ENCODE assay signal across 9 cellular contexts in genomic region chr11:20131744-20132666, GRCh38. TPM values are rescaled to one million over a fixed set of nuclear protein-coding genes. Genes with fewer than 3 reads are reported as not detected.
DNase-seq lines count a peak whose midpoint lies in the region; ATAC-seq and TF ChIP-seq lines count a peak whose summit lies in the region.
"Had no signal": no experiment of that assay in that cellular context is flagged by ENCODE, and none has a peak within 500 bp of the region (broad histone marks: within the 10 kb centered on the region; RNA-seq: fewer than 3 reads in every experiment).

No MANE protein-coding gene starts in this region.

- H3K9me3 ChIP-seq in PC-3 (ENCODE audit: low read length): no peaks in the 10 kb centered on the region
- no peaks in the 10 kb centered on the region for H3K9me3 ChIP-seq in heart right ventricle

- no peaks in the 10 kb centered on the region for H3K27me3 ChIP-seq in PC-3 (ENCODE audit: low read length)
- peaks cover 0 to 28% (median 5%) of the 10 kb centered on the region in 7 donors for H3K27me3 ChIP-seq in heart right ventricle

- H3K79me2 ChIP-seq in PC-3 (ENCODE audit: low read length): no peaks in the 10 kb centered on the region

- H3K4me1 ChIP-seq in PC-3 (ENCODE audit: insufficient read depth, low read length): peaks cover 11% of the 10 kb centered on the region
- H3K4me1 ChIP-seq in heart right ventricle: peaks cover 0 to 10% (median 7%) of the 10 kb centered on the region in 9 donors

- 16 to 19% methylated on average over 54 of the region's 54 CpGs for WGBS in heart right ventricle, 2 donors

- peak overlapping the region; percentile 54 for H3K9ac ChIP-seq in PC-3 (ENCODE audit: low read length)

- H3K4me3 Mint-ChIP-seq in activated naive CD8-positive, alpha-beta T cell treated with anti-CD3 and anti-CD28 coated beads for 36 hours: peak overlapping the region; percentile 65

- no peaks in the 10 kb centered on the region for H3K36me3 ChIP-seq in PC-3 (ENCODE audit: low read depth, low read length)
- no peaks in the 10 kb centered on the region for H3K36me3 ChIP-seq in heart right ventricle

- TF ChIP-seq CTCF in PC-3 (conservative IDR thresholded peaks at IDR 0.05; ENCODE audit: low read depth, low read length) (peak; percentile 90), heart right ventricle (IDR thresholded peaks at IDR 0.05) (peak; percentile 52 to 91 (median 86))

- no peaks in the 10 kb centered on the region for H4K20me1 ChIP-seq in PC-3 (ENCODE audit: low read length)

- H3K4me2 ChIP-seq in PC-3 (ENCODE audit: low read length): peak overlapping the region; percentile 93

- DNase-seq in CD1c-positive myeloid dendritic cell (ENCODE audit: extremely low spot score) (peak; percentile 52), PC-3 (peak; percentile 72), heart right ventricle (peak; percentile 45 to 51), pons (ENCODE audit: low spot score) (peak; percentile 54)
- peak; percentile 30 for DNase-seq in activated naive CD8-positive, alpha-beta T cell treated with anti-CD3 and anti-CD28 coated beads for 36 hours
- no peak for DNase-seq in central memory CD4-positive, alpha-beta T cell

- peaks cover 10% of the 10 kb centered on the region for H3K4me1 Mint-ChIP-seq in activated naive CD8-positive, alpha-beta T cell treated with anti-CD3 and anti-CD28 coated beads for 36 hours

- intact Hi-C loops in PC-3 (cut with micrococcal nuclease): loop anchor here (1.0 to 2.0 kb wide), 2 partner anchors 181 to 193 kb away; no protein-coding TSS in a partner anchor
- intact Hi-C loops in heart right ventricle (cut with DNase I): loop anchor here in 9 of 10 donors (2.0 to 10.0 kb wide), 6 partner anchors 180 to 577 kb away; no protein-coding TSS in a partner anchor

- H3K27ac ChIP-seq in PC-3 (ENCODE audit: low read length) (no peak overlapping the region), heart right ventricle (no peak overlapping the region)

- H3K9me3 Mint-ChIP-seq in activated naive CD8-positive, alpha-beta T cell treated with anti-CD3 and anti-CD28 coated beads for 36 hours: no peaks in the 10 kb centered on the region

- no TSS peak for BruUV-seq in PC-3 (replicated peaks; lab: Mats Ljungman, UMichigan)

- no peaks in the 10 kb centered on the region for H3K36me3 Mint-ChIP-seq in activated naive CD8-positive, alpha-beta T cell treated with anti-CD3 and anti-CD28 coated beads for 36 hours

- H3K27me3 Mint-ChIP-seq in activated naive CD8-positive, alpha-beta T cell treated with anti-CD3 and anti-CD28 coated beads for 36 hours: peaks cover 40% of the 10 kb centered on the region

- H3F3A ChIP-seq in PC-3 (ENCODE audit: low read length, unreplicated experiment): no peaks in the 10 kb centered on the region

- H3K4me3 ChIP-seq in PC-3 (ENCODE audit: low read length) (peak overlapping the region; percentile 68), heart right ventricle (peak overlapping the region in 9 of 10 donors; percentile 37 to 71 (median 53))

- H2AFZ ChIP-seq in PC-3 (ENCODE audit: low read length): peak overlapping the region; percentile 95

- peak; percentile 65 for ATAC-seq in GM21723 (IDR thresholded peaks at IDR 0.05; ENCODE audit: unreplicated experiment)
- ATAC-seq in PC-3: peak; percentile 69
- peak; percentile 70 to 82 (median 74) for ATAC-seq in heart right ventricle
- no peak for ATAC-seq in HG03571 (IDR thresholded peaks at IDR 0.05; ENCODE audit: unreplicated experiment)

- no peak overlapping the region for H3K27ac Mint-ChIP-seq in activated naive CD8-positive, alpha-beta T cell treated with anti-CD3 and anti-CD28 coated beads for 36 hours

- POLR2A ChIA-PET in PC-3 (lab: Charles Lee; ENCODE audit: unreplicated experiment): interaction anchor here (0.7 kb wide), 1 partner anchor 175 kb away, joined by 9 read pairs; no protein-coding TSS in a partner anchor

- no peaks in the 10 kb centered on the region for H3K9me2 ChIP-seq in PC-3 (replicated peaks; ENCODE audit: low read length)

- CTCF ChIA-PET in PC-3 (lab: Charles Lee): interaction anchor here (0.9 to 1.4 kb wide), 3 partner anchors 178 to 223 kb away, joined by 3 to 6 read pairs (median 5); no protein-coding TSS in a partner anchor

RNA-seq across cellular contexts. Expression of gene DBX1, which starts 28.3 kb away (rescaled TPM):
- total RNA-seq in PC-3 (2014; rRNA removed) (not detected in 2 replicates), heart right ventricle (not detected)
- not detected for total RNA-seq in activated naive CD8-positive, alpha-beta T cell treated with anti-CD3 and anti-CD28 coated beads for 36 hours
- not detected for polyA plus RNA-seq in heart right ventricle
- total RNA-seq: subcutaneous adipose tissue had no signal
